Comparison of ENCODE assay signal across 9 cellular contexts in the genomic region with DNA sequence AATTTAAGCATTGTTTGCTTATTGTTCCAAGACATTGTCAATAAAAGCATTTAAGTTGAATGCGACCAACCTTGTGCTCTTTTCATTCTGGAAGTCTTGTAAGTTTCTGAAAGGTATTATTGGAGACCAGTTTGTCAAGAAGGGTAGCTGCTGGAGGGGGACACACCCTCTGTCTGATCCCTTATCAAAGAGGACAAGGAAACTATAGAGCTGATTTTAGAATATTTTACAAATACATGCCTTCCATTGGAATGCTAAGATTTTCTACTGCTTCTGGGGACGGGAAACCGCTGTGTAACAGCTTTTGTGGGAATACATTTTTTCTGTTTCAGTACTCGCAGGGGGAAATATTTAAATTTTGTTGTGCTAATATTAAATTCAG. TPM values are rescaled to one million over a fixed set of nuclear protein-coding genes. Genes with fewer than 3 reads are reported as not detected.
A peak's percentile ranks its signal among the peaks of the same experiment; 100 is the strongest.
DNase-seq lines count a peak whose midpoint lies in the region; TF ChIP-seq lines count a peak whose summit lies in the region.
"Had no signal": no experiment of that assay in that cellular context is flagged by ENCODE, and none has a peak within 500 bp of the region (broad histone marks: within the 10 kb centered on the region; RNA-seq: fewer than 3 reads in every experiment).

No MANE protein-coding gene starts in this region.

- no peak overlapping the region for H3K4me3 Mint-ChIP-seq in activated CD4-positive, alpha-beta T cell treated with anti-CD3 and anti-CD28 coated beads, Interleukin-2, amount 10 ng/mL, durations not matched to agents 24 days and 14 days
- no peak overlapping the region for H3K4me3 Mint-ChIP-seq in nephron progenitor cell

- H3K4me1 ChIP-seq in breast epithelium (peaks cover 0 to 3% of the 10 kb centered on the region in 2 donors), spleen (peaks cover 13 to 87% (median 39%) of the 10 kb centered on the region in 6 donors)

- intact Hi-C loops in activated CD4-positive, alpha-beta T cell treated with anti-CD3 and anti-CD28 coated beads, Interleukin-2, amount 10 ng/mL, durations not matched to agents 24 days and 14 days (cut with micrococcal nuclease): no loop called here
- intact Hi-C loops in breast epithelium (cut with DNase I; ENCODE audit: low total_unique reads): no loop called here
- intact Hi-C loops in spleen (cut with DNase I; ENCODE audit: low total_unique reads): no loop called here

- WGBS in spleen, 5 donors: 87 to 97% (median 95%) methylated on average over 4 of the region's 4 CpGs

- no peak overlapping the region for H3K27ac ChIP-seq in breast epithelium
- peak overlapping the region in 7 of 8 donors; percentile 76 to 99 (median 86) for H3K27ac ChIP-seq in spleen
- H3K27ac ChIP-seq: cardiac muscle cell had no signal

- H3K36me3 Mint-ChIP-seq in activated CD4-positive, alpha-beta T cell treated with anti-CD3 and anti-CD28 coated beads, Interleukin-2, amount 10 ng/mL, durations not matched to agents 24 days and 14 days (ENCODE audit: low read depth): peaks cover 26% of the 10 kb centered on the region
- H3K36me3 Mint-ChIP-seq in nephron progenitor cell (ENCODE audit: low read depth): peaks cover 24% of the 10 kb centered on the region

- H3K27ac Mint-ChIP-seq in activated CD4-positive, alpha-beta T cell treated with anti-CD3 and anti-CD28 coated beads, Interleukin-2, amount 10 ng/mL, durations not matched to agents 24 days and 14 days: no peak overlapping the region
- no peak overlapping the region for H3K27ac Mint-ChIP-seq in nephron progenitor cell

- peak; percentile 65 for DNase-seq in activated CD4-positive, alpha-beta T cell treated with anti-CD3 and anti-CD28 coated beads, Interleukin-2, amount 10 ng/mL, durations not matched to agents 24 days and 14 days
- DNase-seq in activated CD4-positive, alpha-beta T cell treated with anti-CD3 and anti-CD28 coated beads, Interleukin-2, amount 50 U/mL, for 4 hours: no peak
- DNase-seq in breast epithelium (ENCODE audit: low spot score in 2 of 2): no peak
- DNase-seq in left kidney (ENCODE audit: low read depth, low spot score): peak; percentile 28
- DNase-seq in spleen: no peak
- DNase-seq in NOMO-1 treated with dmso at 0.1 percent for 144 hours (lab: John Stamatoyannopoulos, UW; ENCODE audit: unreplicated experiment): no peak
- no peak for DNase-seq in nephron progenitor cell
- no peak for DNase-seq in stimulated activated CD4-positive, alpha-beta T cell treated with anti-CD3 and anti-CD28 coated beads, Interleukin-2, amount 100 ng/mL, for 48 hours

- H3K4me3 ChIP-seq in breast epithelium (peak overlapping the region in 1 of 3 donors; percentile 87), spleen (peak overlapping the region in 1 of 8 donors; percentile 81)
- H3K4me3 ChIP-seq: cardiac muscle cell had no signal

- H3K9me3 Mint-ChIP-seq in activated CD4-positive, alpha-beta T cell treated with anti-CD3 and anti-CD28 coated beads, Interleukin-2, amount 10 ng/mL, durations not matched to agents 24 days and 14 days: no peaks in the 10 kb centered on the region
- H3K9me3 Mint-ChIP-seq in nephron progenitor cell: no peaks in the 10 kb centered on the region

- peaks cover 22% of the 10 kb centered on the region for H3K4me1 Mint-ChIP-seq in activated CD4-positive, alpha-beta T cell treated with anti-CD3 and anti-CD28 coated beads, Interleukin-2, amount 10 ng/mL, durations not matched to agents 24 days and 14 days
- peaks cover 52% of the 10 kb centered on the region for H3K4me1 Mint-ChIP-seq in nephron progenitor cell

- TF ChIP-seq POLR2A in breast epithelium (IDR thresholded peaks at IDR 0.05) (peak; percentile 40), spleen (IDR thresholded peaks at IDR 0.05) (peak in 2 of 3 donors; percentile 7 to 42)

- TF ChIP-seq CTCF in breast epithelium (IDR thresholded peaks at IDR 0.05): peak in 1 of 3 donors; percentile 5
- no peak for TF ChIP-seq CTCF in spleen (IDR thresholded peaks at IDR 0.05 in 8 of 11, conservative IDR thresholded peaks at IDR 0.05 in 3 of 11)
- no peak for TF ChIP-seq CTCF in nephron progenitor cell (IDR thresholded peaks at IDR 0.05)

- H3K9me3 ChIP-seq in breast epithelium: no peaks in the 10 kb centered on the region
- H3K9me3 ChIP-seq in spleen: no peaks in the 10 kb centered on the region

- H3K27me3 ChIP-seq in breast epithelium (no peaks in the 10 kb centered on the region), spleen (replicated peaks in 1 of 7) (peaks cover 0 to 28% (median 6%) of the 10 kb centered on the region in 7 donors)
- H3K27me3 ChIP-seq: cardiac muscle cell had no signal

- peaks cover 40% of the 10 kb centered on the region for H3K27me3 Mint-ChIP-seq in activated CD4-positive, alpha-beta T cell treated with anti-CD3 and anti-CD28 coated beads, Interleukin-2, amount 10 ng/mL, durations not matched to agents 24 days and 14 days
- H3K27me3 Mint-ChIP-seq in nephron progenitor cell (ENCODE audit: low read depth, poor library complexity): peaks cover 32% of the 10 kb centered on the region

- H3K36me3 ChIP-seq in breast epithelium (no peaks in the 10 kb centered on the region), spleen (peaks cover 0 to 27% (median 10%) of the 10 kb centered on the region in 6 donors)
- H3K36me3 ChIP-seq: cardiac muscle cell had no signal

RNA-seq across cellular contexts. Expression of gene FOS, which starts 3.5 kb away (rescaled TPM):
- 26.5 and 29.6 TPM in 2 replicates for total RNA-seq in activated CD4-positive, alpha-beta T cell treated with anti-CD3 and anti-CD28 coated beads, Interleukin-2, amount 10 ng/mL, durations not matched to agents 24 days and 14 days
- total RNA-seq in breast epithelium (100 to 1,000 TPM; 398 to 629 (median 549) TPM), spleen (100 to 1,000 TPM in 5 of 7 donors, 10 to 100 TPM in 2; 46.0 to 414 (median 192) TPM)
- polyA plus RNA-seq in spleen: 10 to 100 TPM; 18.8 to 32.9 (median 20.2) TPM

Comparison
In these comparisons a context has a peak if more than half of its experiments do, and no peak if none do; other contexts are left out.
1. DNase-seq: peak in activated CD4-positive, alpha-beta T cell treated with anti-CD3 and anti-CD28 coated beads, Interleukin-2, amount 10 ng/mL, durations not matched to agents 24 days and 14 days (single experiment) and left kidney (single experiment); none in activated CD4-positive, alpha-beta T cell treated with anti-CD3 and anti-CD28 coated beads, Interleukin-2, amount 50 U/mL, for 4 hours (0 of 2), breast epithelium (0 of 2), spleen (single experiment), NOMO-1 treated with dmso at 0.1 percent for 144 hours (single experiment), nephron progenitor cell (single experiment) and stimulated activated CD4-positive, alpha-beta T cell treated with anti-CD3 and anti-CD28 coated beads, Interleukin-2, amount 100 ng/mL, for 48 hours (0 of 2).
2. H3K27ac ChIP-seq: peak in spleen (7 of 8); none in breast epithelium (0 of 2).